Comparison of ENCODE assay signal across 15 cellular contexts in genomic region chr3:29141197-29141911, GRCh38.
DNase-seq lines count a peak whose midpoint lies in the region; ATAC-seq and TF ChIP-seq lines count a peak whose summit lies in the region.
"Had no signal": no experiment of that assay in that cellular context is flagged by ENCODE, and none has a peak within 500 bp of the region (broad histone marks: within the 10 kb centered on the region; RNA-seq: fewer than 3 reads in every experiment).

No MANE protein-coding gene starts in this region.

- TF ChIP-seq CTCF in hepatocyte (IDR thresholded peaks at IDR 0.05; ENCODE audit: poor library complexity) (no peak), sigmoid colon (IDR thresholded peaks at IDR 0.05) (no peak)

- WGBS in hepatocyte (ENCODE audit: low lambda C conversion rate, missing lambda C conversion rate) = 52% methylated on average over 4 of the region's 4 CpGs
- WGBS in sigmoid colon, 2 donors = 53 to 63% methylated on average over 4 of the region's 4 CpGs

- H3K4me3 ChIP-seq in SJCRH30 (no peak overlapping the region), hepatocyte (no peak overlapping the region), sigmoid colon (no peak overlapping the region)
- H3K4me3 ChIP-seq: body of pancreas had no signal

- no peak for ATAC-seq in GM18870 (IDR thresholded peaks at IDR 0.05; ENCODE audit: unreplicated experiment)
- ATAC-seq: body of pancreas; HCT116; naive thymus-derived CD4-positive, alpha-beta T cell had no signal

- H3K36me3 ChIP-seq in SJCRH30 (no peaks in the 10 kb centered on the region), hepatocyte (replicated peaks; ENCODE audit: insufficient read depth, low read depth) (no peaks in the 10 kb centered on the region), sigmoid colon (no peaks in the 10 kb centered on the region)

- H3K9me3 ChIP-seq in SJCRH30 (replicated peaks) = no peaks in the 10 kb centered on the region
- H3K9me3 ChIP-seq in hepatocyte (ENCODE audit: low read depth) = no peaks in the 10 kb centered on the region
- no peaks in the 10 kb centered on the region for H3K9me3 ChIP-seq in sigmoid colon
- H3K9me3 ChIP-seq: body of pancreas had no signal

- peak overlapping the region; percentile 47 for H3K27ac ChIP-seq in SJCRH30
- peak overlapping the region; percentile 3 for H3K27ac ChIP-seq in hepatocyte
- H3K27ac ChIP-seq in sigmoid colon = peak overlapping the region; percentile 27 to 74 (median 52)
- H3K27ac ChIP-seq: body of pancreas, HL-60 had no signal

- no peaks in the 10 kb centered on the region for H3K79me2 ChIP-seq in hepatocyte

- H3K4me1 ChIP-seq in SJCRH30 = peaks cover 16% of the 10 kb centered on the region
- H3K4me1 ChIP-seq in hepatocyte (ENCODE audit: insufficient read depth) = peaks cover 5% of the 10 kb centered on the region
- H3K4me1 ChIP-seq in sigmoid colon = peaks cover 0 to 40% (median 38%) of the 10 kb centered on the region in 4 donors
- H3K4me1 ChIP-seq: body of pancreas had no signal

- no peak for TF ChIP-seq POLR2A in sigmoid colon (IDR thresholded peaks at IDR 0.05)

- H3K9me2 ChIP-seq in hepatocyte (replicated peaks; ENCODE audit: insufficient read depth) = no peaks in the 10 kb centered on the region

- intact Hi-C loops in sigmoid colon (cut with DNase I) = loop anchor here (10.0 kb wide), 1 partner anchor 623 kb away; no protein-coding TSS in a partner anchor

- no peak for TF ChIP-seq EP300 in sigmoid colon (IDR thresholded peaks at IDR 0.05)

- H4K20me1 ChIP-seq in hepatocyte (ENCODE audit: insufficient read depth, poor library complexity, severe bottlenecking) = no peaks in the 10 kb centered on the region

- H2AFZ ChIP-seq in hepatocyte = peak overlapping the region; percentile 17

- H3K4me2 ChIP-seq in hepatocyte = no peak overlapping the region

- H3K27me3 ChIP-seq in SJCRH30 (no peaks in the 10 kb centered on the region), hepatocyte (no peaks in the 10 kb centered on the region), sigmoid colon (no peaks in the 10 kb centered on the region)
- H3K27me3 ChIP-seq: body of pancreas had no signal

- DNase-seq in AG20443 (ENCODE audit: low spot score) (peak; percentile 13), SJCRH30 (peak in 1 of 2 experiments; percentile 7), hepatocyte (ENCODE audit: low spot score) (no peak), sigmoid colon (no peak), NCI-H2171 treated with DMSO at 0.1 percent for 48 hours (lab: John Stamatoyannopoulos, UW) (no peak), C1 segment of cervical spinal cord (lab: John Stamatoyannopoulos, UW) (no peak)
- DNase-seq in stimulated activated CD8-positive, alpha-beta memory T cell treated with anti-CD3 and anti-CD28 coated beads, Interleukin-4, amount 100 ng/mL, for 48 hours = no peak
- DNase-seq: activated CD8-positive, alpha-beta T cell treated with anti-CD3 and anti-CD28 coated beads for 36 hours; body of pancreas; effector CD4-positive, alpha-beta T cell; NCI-H2029 had no signal
